ENCODE assay signal across 8 cellular contexts in genomic region chr22:44180706-44181032, GRCh38. TPM values are rescaled to one million over a fixed set of nuclear protein-coding genes. Genes with fewer than 3 reads are reported as not detected.
DNase-seq lines count a peak whose midpoint lies in the region; ATAC-seq lines count a peak whose summit lies in the region.

A gene with protein sequence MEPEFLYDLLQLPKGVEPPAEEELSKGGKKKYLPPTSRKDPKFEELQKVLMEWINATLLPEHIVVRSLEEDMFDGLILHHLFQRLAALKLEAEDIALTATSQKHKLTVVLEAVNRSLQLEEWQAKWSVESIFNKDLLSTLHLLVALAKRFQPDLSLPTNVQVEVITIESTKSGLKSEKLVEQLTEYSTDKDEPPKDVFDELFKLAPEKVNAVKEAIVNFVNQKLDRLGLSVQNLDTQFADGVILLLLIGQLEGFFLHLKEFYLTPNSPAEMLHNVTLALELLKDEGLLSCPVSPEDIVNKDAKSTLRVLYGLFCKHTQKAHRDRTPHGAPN (plus strand): TSS chr22:44180925. CDS start chr22:44183330, 2,405 bp downstream.

- peaks cover 19% of the 10 kb centered on the region for H3K4me1 Mint-ChIP-seq in activated T-helper 1 cell treated with anti-CD3 and anti-CD28 coated beads, Interleukin-12 subunit alpha, Interleukin-12 subunit beta, Interleukin-2, Interleukin-4 antibody, amounts not matched to agents 30 ng/mL and 10 ng/mL and 1 ng/mL, durations not matched to agents 14 hours and 24 hours and 36 hours (ENCODE audit: low read depth)

- peak within 1 kb of the TSS; percentile 81 for H3K4me3 Mint-ChIP-seq in activated T-helper 1 cell treated with anti-CD3 and anti-CD28 coated beads, Interleukin-12 subunit alpha, Interleukin-12 subunit beta, Interleukin-2, Interleukin-4 antibody, amounts not matched to agents 30 ng/mL and 10 ng/mL and 1 ng/mL, durations not matched to agents 14 hours and 24 hours and 36 hours

- H3K9me3 Mint-ChIP-seq in activated T-helper 1 cell treated with anti-CD3 and anti-CD28 coated beads, Interleukin-12 subunit alpha, Interleukin-12 subunit beta, Interleukin-2, Interleukin-4 antibody, amounts not matched to agents 30 ng/mL and 10 ng/mL and 1 ng/mL, durations not matched to agents 14 hours and 24 hours and 36 hours, result no peaks in the 10 kb centered on the region

- peaks cover 10% of the 10 kb centered on the region for H3K36me3 Mint-ChIP-seq in activated T-helper 1 cell treated with anti-CD3 and anti-CD28 coated beads, Interleukin-12 subunit alpha, Interleukin-12 subunit beta, Interleukin-2, Interleukin-4 antibody, amounts not matched to agents 30 ng/mL and 10 ng/mL and 1 ng/mL, durations not matched to agents 14 hours and 24 hours and 36 hours (ENCODE audit: low read depth)

- intact Hi-C loops in activated T-helper 1 cell treated with anti-CD3 and anti-CD28 coated beads, Interleukin-12 subunit alpha, Interleukin-12 subunit beta, Interleukin-2, Interleukin-4 antibody, amounts not matched to agents 30 ng/mL and 10 ng/mL and 1 ng/mL, durations not matched to agents 14 hours and 24 hours and 36 hours (cut with micrococcal nuclease), result loop anchor here (2.0 to 10.0 kb wide), 3 partner anchors 156 to 226 kb away; partner anchors contain the start of genes PARVB and SAMM50

- peak within 1 kb of the TSS; percentile 97 for H3K27ac Mint-ChIP-seq in activated T-helper 1 cell treated with anti-CD3 and anti-CD28 coated beads, Interleukin-12 subunit alpha, Interleukin-12 subunit beta, Interleukin-2, Interleukin-4 antibody, amounts not matched to agents 30 ng/mL and 10 ng/mL and 1 ng/mL, durations not matched to agents 14 hours and 24 hours and 36 hours

- ATAC-seq in HG03521 (IDR thresholded peaks at IDR 0.05; ENCODE audit: unreplicated experiment), result peak; percentile 48

- DNase-seq in GM19238 (ENCODE audit: insufficient read length, low spot score) (peak; percentile 74), medulla oblongata (ENCODE audit: extremely low spot score) (peak; percentile 54), putamen (ENCODE audit: low spot score) (no peak), NCI-H2171 (lab: John Stamatoyannopoulos, UW) (no peak), OCI-M1 (lab: John Stamatoyannopoulos, UW) (no peak), NCI-H1105 treated with DMSO at 0.1 percent for 48 hours (lab: John Stamatoyannopoulos, UW) (no peak)
- DNase-seq in activated T-helper 1 cell treated with anti-CD3 and anti-CD28 coated beads, Interleukin-12 subunit alpha, Interleukin-12 subunit beta, Interleukin-2, Interleukin-4 antibody, amounts not matched to agents 30 ng/mL and 10 ng/mL and 1 ng/mL, durations not matched to agents 14 hours and 24 hours and 36 hours (ENCODE audit: low spot score), result peak; percentile 33

- H3K27me3 Mint-ChIP-seq in activated T-helper 1 cell treated with anti-CD3 and anti-CD28 coated beads, Interleukin-12 subunit alpha, Interleukin-12 subunit beta, Interleukin-2, Interleukin-4 antibody, amounts not matched to agents 30 ng/mL and 10 ng/mL and 1 ng/mL, durations not matched to agents 14 hours and 24 hours and 36 hours (ENCODE audit: insufficient read depth), result peaks cover 9% of the 10 kb centered on the region

RNA-seq across cellular contexts. Expression of the gene that starts here (rescaled TPM):
- total RNA-seq in activated T-helper 1 cell treated with anti-CD3 and anti-CD28 coated beads, Interleukin-12 subunit alpha, Interleukin-12 subunit beta, Interleukin-2, Interleukin-4 antibody, amounts not matched to agents 30 ng/mL and 10 ng/mL and 1 ng/mL, durations not matched to agents 14 hours and 24 hours and 36 hours, result 50.6 and 52.8 TPM in 2 replicates

Comparison
In these comparisons a context has a peak if more than half of its experiments do, and no peak if none do; other contexts are left out.
1. DNase-seq: peak in GM19238 (single experiment), activated T-helper 1 cell treated with anti-CD3 and anti-CD28 coated beads, Interleukin-12 subunit alpha, Interleukin-12 subunit beta, Interleukin-2, Interleukin-4 antibody, amounts not matched to agents 30 ng/mL and 10 ng/mL and 1 ng/mL, durations not matched to agents 14 hours and 24 hours and 36 hours (single experiment) and medulla oblongata (single experiment); none in putamen (single experiment), NCI-H2171 (single experiment), OCI-M1 (single experiment) and NCI-H1105 treated with DMSO at 0.1 percent for 48 hours (single experiment).